In genomic region chr1:31577515-31578191, GRCh38 we compare ENCODE assay signal across 13 cellular contexts. TPM values are rescaled to one million over a fixed set of nuclear protein-coding genes. Genes with fewer than 3 reads are reported as not detected.
DNase-seq lines count a peak whose midpoint lies in the region; ATAC-seq and TF ChIP-seq lines count a peak whose summit lies in the region.
"Had no signal": no experiment of that assay in that cellular context is flagged by ENCODE, and none has a peak within 500 bp of the region (broad histone marks: within the 10 kb centered on the region; RNA-seq: fewer than 3 reads in every experiment).

No MANE protein-coding gene starts in this region.

- BruUV-seq in Caco-2 (replicated peaks; lab: Mats Ljungman, UMichigan): no TSS peak

- no peak for ATAC-seq in GM18511 (IDR thresholded peaks at IDR 0.05; ENCODE audit: unreplicated experiment)
- ATAC-seq: naive thymus-derived CD4-positive, alpha-beta T cell had no signal

- H3K9me3 Mint-ChIP-seq in Caco-2 (ENCODE audit: unreplicated experiment) (no peaks in the 10 kb centered on the region), glutamatergic neuron (ENCODE audit: unreplicated experiment) (peaks cover 3% of the 10 kb centered on the region)
- H3K9me3 Mint-ChIP-seq: central memory CD8-positive, alpha-beta T cell had no signal

- H3K4me3 ChIP-seq in Caco-2 (ENCODE audit: low read depth, low read length) (peak overlapping the region; percentile 75), left ventricle myocardium inferior (peak overlapping the region; percentile 78), rectal smooth muscle tissue (ENCODE audit: low read length) (peak overlapping the region; percentile 97)

- peaks cover 30% of the 10 kb centered on the region for H3K36me3 Mint-ChIP-seq in Caco-2 (ENCODE audit: insufficient read depth, unreplicated experiment)
- H3K36me3 Mint-ChIP-seq in glutamatergic neuron (ENCODE audit: unreplicated experiment): no peaks in the 10 kb centered on the region
- H3K36me3 Mint-ChIP-seq: naive thymus-derived CD4-positive, alpha-beta T cell had no signal

- DNase-seq in Caco-2 (peak in 1 of 2 experiments; percentile 47), amniotic epithelial cell (ENCODE audit: low read depth) (peak; percentile 33), left ventricle myocardium inferior (no peak), T-helper 2 cell (no peak), glutamatergic neuron (no peak), NCI-H345 (lab: John Stamatoyannopoulos, UW) (no peak)
- DNase-seq: activated CD4-positive, CD25-positive, alpha-beta regulatory T cell; DMS79 treated with DMSO at 0.1 percent for 48 hours; naive thymus-derived CD4-positive, alpha-beta T cell; NCI-H526 treated with DMSO at 0.1 percent for 48 hours had no signal

- H3K27ac Mint-ChIP-seq in Caco-2 (ENCODE audit: unreplicated experiment): no peak overlapping the region
- H3K27ac Mint-ChIP-seq in glutamatergic neuron (ENCODE audit: unreplicated experiment): no peak overlapping the region
- H3K27ac Mint-ChIP-seq: naive thymus-derived CD4-positive, alpha-beta T cell had no signal

- H3K27ac ChIP-seq in left ventricle myocardium inferior (replicated peaks): peak overlapping the region; percentile 93
- H3K27ac ChIP-seq in rectal smooth muscle tissue (ENCODE audit: low read depth, low read length): peak overlapping the region; percentile 89

- H3K9me3 ChIP-seq in Caco-2 (no peaks in the 10 kb centered on the region), left ventricle myocardium inferior (replicated peaks) (no peaks in the 10 kb centered on the region)

- peaks cover 38% of the 10 kb centered on the region for H3K4me1 Mint-ChIP-seq in Caco-2 (ENCODE audit: low read depth, unreplicated experiment)
- peaks cover 12% of the 10 kb centered on the region for H3K4me1 Mint-ChIP-seq in glutamatergic neuron (ENCODE audit: low read depth, unreplicated experiment)
- H3K4me1 Mint-ChIP-seq: central memory CD8-positive, alpha-beta T cell had no signal

- H3K27me3 Mint-ChIP-seq in Caco-2 (ENCODE audit: insufficient read depth, unreplicated experiment) (no peaks in the 10 kb centered on the region), glutamatergic neuron (ENCODE audit: unreplicated experiment) (peaks cover 8% of the 10 kb centered on the region)

- TF ChIP-seq CTCF in Caco-2 (IDR thresholded peaks at IDR 0.05; ENCODE audit: insufficient read depth in 1 of 2, low read depth in 1 of 2, low read length in 1 of 2, severe bottlenecking in 1 of 2, unreplicated experiment in 1 of 2) (no peak), left ventricle myocardium inferior (IDR thresholded peaks at IDR 0.05; ENCODE audit: borderline replicate concordance) (no peak), glutamatergic neuron (IDR thresholded peaks at IDR 0.05; ENCODE audit: partially characterized antibody, unreplicated experiment) (no peak)

- POLR2A ChIA-PET in Caco-2 (lab: Charles Lee): no interaction called here

- peak overlapping the region; percentile 63 for H3K9ac ChIP-seq in rectal smooth muscle tissue (ENCODE audit: low read length)

- H3K27me3 ChIP-seq in Caco-2 (replicated peaks; ENCODE audit: control insufficient read depth, insufficient read depth, low read length) (no peaks in the 10 kb centered on the region), left ventricle myocardium inferior (ENCODE audit: low read depth) (no peaks in the 10 kb centered on the region), rectal smooth muscle tissue (ENCODE audit: control insufficient read depth, insufficient read depth, low read length) (no peaks in the 10 kb centered on the region)

- intact Hi-C loops in Caco-2 (cut with micrococcal nuclease; ENCODE audit: unreplicated experiment) (loop anchor here (2.0 kb wide), 1 partner anchor 13 kb away; no protein-coding TSS in a partner anchor), left ventricle myocardium inferior (cut with micrococcal nuclease) (no loop called here)

- no peak overlapping the region for H3K4me3 Mint-ChIP-seq in Caco-2 (ENCODE audit: unreplicated experiment)
- no peak overlapping the region for H3K4me3 Mint-ChIP-seq in glutamatergic neuron (ENCODE audit: unreplicated experiment)
- H3K4me3 Mint-ChIP-seq: central memory CD8-positive, alpha-beta T cell; naive thymus-derived CD4-positive, alpha-beta T cell had no signal

- CTCF ChIA-PET in Caco-2 (lab: Charles Lee): interaction anchor here (1.9 kb wide), 1 partner anchor 29 kb away, joined by 6 read pairs; no protein-coding TSS in a partner anchor

- H3K36me3 ChIP-seq in Caco-2 (ENCODE audit: control insufficient read depth, insufficient read depth, low read length): no peaks in the 10 kb centered on the region
- peaks cover 21% of the 10 kb centered on the region for H3K36me3 ChIP-seq in left ventricle myocardium inferior
- no peaks in the 10 kb centered on the region for H3K36me3 ChIP-seq in rectal smooth muscle tissue (ENCODE audit: control insufficient read depth, insufficient read depth, low read length)

- H3K4me1 ChIP-seq in Caco-2 (peaks cover 47% of the 10 kb centered on the region), left ventricle myocardium inferior (peaks cover 88% of the 10 kb centered on the region), rectal smooth muscle tissue (ENCODE audit: control insufficient read depth, insufficient read depth, low read length) (peaks cover 34% of the 10 kb centered on the region)

RNA-seq across cellular contexts. Expression of gene TINAGL1, which starts 1.3 kb away (rescaled TPM):
- total RNA-seq in Caco-2 (2022): 89.3 and 101 TPM in 2 replicates
- 223 TPM for total RNA-seq in left ventricle myocardium inferior
- not detected for total RNA-seq in glutamatergic neuron (ENCODE audit: unreplicated experiment)
- total RNA-seq: naive thymus-derived CD4-positive, alpha-beta T cell had no signal

RNA-seq across cellular contexts. Expression of gene HCRTR1, which starts 39.8 kb away (rescaled TPM):
- total RNA-seq in Caco-2 (2022): not detected in 2 replicates
- 0.44 TPM for total RNA-seq in left ventricle myocardium inferior
- total RNA-seq in glutamatergic neuron (ENCODE audit: unreplicated experiment): not detected
- total RNA-seq: naive thymus-derived CD4-positive, alpha-beta T cell had no signal

Comparison
In these comparisons a context has a peak if more than half of its experiments do, and no peak if none do; other contexts are left out.
1. RNA of gene TINAGL1, which starts 1.3 kb away (total RNA-seq): 223 TPM in left ventricle myocardium inferior (single experiment) and 89.3 to 101 TPM in Caco-2; not detected in glutamatergic neuron (single experiment); every median in the first group is over 10 times any median in the second.
2. Peak in every context shown above with its lines, with median percentiles within 50 percentile points of each other: H3K4me3 ChIP-seq.